Comparison of ENCODE assay signal across 17 cellular contexts in genomic region chr18:62328775-62329525, GRCh38. TPM values are rescaled to one million over a fixed set of nuclear protein-coding genes. Genes with fewer than 3 reads are reported as not detected.
DNase-seq lines count a peak whose midpoint lies in the region; ATAC-seq, FAIRE-seq and TF ChIP-seq lines count a peak whose summit lies in the region.
"Had no signal": no experiment of that assay in that cellular context is flagged by ENCODE, and none has a peak within 500 bp of the region (broad histone marks: within the 10 kb centered on the region; RNA-seq: fewer than 3 reads in every experiment).

No MANE protein-coding gene starts in this region.

- H4K5ac ChIP-seq in mesendoderm (ENCODE audit: low read length): no peak overlapping the region

- H2AK5ac ChIP-seq in mesendoderm (ENCODE audit: low read length): peak overlapping the region; percentile 35

- no CpG with 5 or more reads among the region's 3 CpGs for WGBS in mesendoderm (ENCODE audit: extremely low coverage, insufficient coverage, low lambda C conversion rate)

- no peaks in the 10 kb centered on the region for H3K27me3 ChIP-seq in mesendoderm (ENCODE audit: insufficient read depth, low read length, poor library complexity)

- H3K4me3 ChIP-seq in mesendoderm (ENCODE audit: low read length): no peak overlapping the region
- H3K4me3 ChIP-seq: ascending aorta had no signal

- no peaks in the 10 kb centered on the region for H3K36me3 ChIP-seq in mesendoderm (ENCODE audit: control insufficient read depth, insufficient read depth, low read length)
- H3K36me3 ChIP-seq: ascending aorta had no signal

- H3K4me1 ChIP-seq in mesendoderm (ENCODE audit: control insufficient read depth, low read depth, low read length): peaks cover 31% of the 10 kb centered on the region

- no peak overlapping the region for H3K9ac ChIP-seq in mesendoderm (ENCODE audit: low read length)

- H3K4ac ChIP-seq in mesendoderm (ENCODE audit: low read depth, low read length): peak overlapping the region; percentile 73

- no peak overlapping the region for H2BK120ac ChIP-seq in mesendoderm (ENCODE audit: low read depth, low read length)

- peak overlapping the region; percentile 20 for H3K23ac ChIP-seq in mesendoderm (ENCODE audit: low read length)

- peak; percentile 83 for FAIRE-seq in D721Med (lab: Jason Lieb, UNC)
- FAIRE-seq: HTR-8/SVneo had no signal

- no peak overlapping the region for H4K8ac ChIP-seq in mesendoderm (ENCODE audit: low read depth, low read length)

- H3K79me1 ChIP-seq in mesendoderm (ENCODE audit: low read length): peaks cover 9% of the 10 kb centered on the region

- H3K18ac ChIP-seq in mesendoderm (ENCODE audit: low read length): peak overlapping the region; percentile 35

- H3K56ac ChIP-seq in mesendoderm (ENCODE audit: low read length): peak overlapping the region; percentile 68

- ATAC-seq in HG03565 (IDR thresholded peaks at IDR 0.05; ENCODE audit: unreplicated experiment) (no peak), HG03457 (IDR thresholded peaks at IDR 0.05; ENCODE audit: unreplicated experiment) (no peak)
- ATAC-seq: foreskin keratinocyte had no signal

- H3K79me2 ChIP-seq in mesendoderm (ENCODE audit: control insufficient read depth, insufficient read depth, low read length): peaks cover 12% of the 10 kb centered on the region

- H3K27ac ChIP-seq in VCaP (peak overlapping the region; percentile 86), mesendoderm (ENCODE audit: low read depth, low read length) (no peak overlapping the region), substantia nigra (ENCODE audit: low read depth, low read length, poor library complexity, severe bottlenecking) (no peak overlapping the region)
- H3K27ac ChIP-seq: ascending aorta, foreskin keratinocyte had no signal

- H3K4me2 ChIP-seq in mesendoderm (ENCODE audit: low read length): no peak overlapping the region

- no peak overlapping the region for H2BK15ac ChIP-seq in mesendoderm (replicated peaks; ENCODE audit: low read depth)

- DNase-seq in NCI-H1417 (lab: John Stamatoyannopoulos, UW) (peak in 2 of 3 experiments; percentile 26 to 52), NCI-H1417 treated with DMSO at 0.1 percent for 48 hours (lab: John Stamatoyannopoulos, UW) (no peak), D721Med (ENCODE audit: insufficient read length, low spot score) (no peak), mesendoderm (no peak), substantia nigra (lab: John Stamatoyannopoulos, UW) (no peak)
- DNase-seq: activated CD4-positive, alpha-beta T cell treated with anti-CD3 and anti-CD28 coated beads for 1 hour; DMS 273 treated with DMSO at 0.1 percent for 48 hours; effector memory CD4-positive, alpha-beta T cell; foreskin keratinocyte; NCI-H1105; NCI-H226; posterior cingulate gyrus had no signal

- TF ChIP-seq CTCF in D721Med (IDR thresholded peaks at IDR 0.05; ENCODE audit: insufficient read depth, missing control alignments) (no peak), VCaP (conservative IDR thresholded peaks at IDR 0.05) (no peak)

- peak overlapping the region; percentile 16 for H2BK5ac ChIP-seq in mesendoderm (ENCODE audit: low read length)

RNA-seq across cellular contexts. Expression of gene TNFRSF11A, which starts 3.8 kb away (rescaled TPM):
- polyA plus RNA-seq in mesendoderm (2013, experiment 1 of 2): 0.77 TPM
- 0.91 TPM for polyA plus RNA-seq in mesendoderm (2013, experiment 2 of 2)

Comparison
In these comparisons a context has a peak if more than half of its experiments do, and no peak if none do; other contexts are left out.
1. DNase-seq: peak in NCI-H1417 (2 of 3); none in NCI-H1417 treated with DMSO at 0.1 percent for 48 hours (single experiment), D721Med (single experiment), mesendoderm (single experiment) and substantia nigra (0 of 49).